Comparison of ENCODE assay signal across 8 cellular contexts in the genomic region with DNA sequence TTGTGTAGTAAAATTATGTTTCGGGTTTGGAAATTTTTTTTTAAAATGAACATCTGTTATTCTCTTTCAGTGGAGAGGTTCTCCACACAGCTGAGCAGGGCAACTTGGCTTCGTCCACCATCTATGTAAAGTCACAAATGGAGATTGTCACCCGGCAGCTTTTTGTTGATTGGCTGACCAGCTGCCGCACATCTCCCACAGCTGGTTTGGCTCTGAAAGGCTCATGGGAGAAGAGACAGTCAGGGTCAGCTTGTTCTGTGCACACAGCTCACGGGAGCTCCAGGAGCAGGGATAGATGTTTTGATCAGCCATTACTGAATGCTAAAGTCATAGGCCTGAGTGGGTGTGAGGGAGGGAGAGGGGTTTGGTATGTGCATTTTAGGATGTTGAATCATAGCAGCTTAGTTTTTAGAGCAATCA. TPM values are rescaled to one million over a fixed set of nuclear protein-coding genes. Genes with fewer than 3 reads are reported as not detected.
DNase-seq lines count a peak whose midpoint lies in the region; ATAC-seq and TF ChIP-seq lines count a peak whose summit lies in the region.
"Had no signal": no experiment of that assay in that cellular context is flagged by ENCODE, and none has a peak within 500 bp of the region (broad histone marks: within the 10 kb centered on the region; RNA-seq: fewer than 3 reads in every experiment).

No MANE protein-coding gene starts in this region.

- no peaks in the 10 kb centered on the region for H3K27me3 ChIP-seq in MG63
- H3K27me3 ChIP-seq in lower lobe of right lung (ENCODE audit: low read depth) = no peaks in the 10 kb centered on the region
- no peaks in the 10 kb centered on the region for H3K27me3 ChIP-seq in uterus

- peaks cover 4% of the 10 kb centered on the region; the same call in 1 of the 2 replicates for H3K36me3 ChIP-seq in MG63
- H3K36me3 ChIP-seq in lower lobe of right lung = no peaks in the 10 kb centered on the region
- no peaks in the 10 kb centered on the region for H3K36me3 ChIP-seq in uterus

- DNase-seq in MG63 = peak; percentile 88
- DNase-seq in coronary artery (ENCODE audit: low spot score) = no peak
- peak; percentile 46 for DNase-seq in lower lobe of right lung
- peak; percentile 44 to 52 for DNase-seq in uterus
- DNase-seq: caudate nucleus had no signal

- H3K27ac ChIP-seq in coronary artery (peak overlapping the region; percentile 27 to 70), lower lobe of right lung (no peak overlapping the region), uterus (peak overlapping the region; percentile 62 to 72)

- H3K4me1 ChIP-seq in lower lobe of right lung (peaks cover 6% of the 10 kb centered on the region), uterus (peaks cover 0 to 10% of the 10 kb centered on the region in 2 donors)

- intact Hi-C loops in lower lobe of right lung (cut with DNase I) (no loop called here), uterus (cut with DNase I; ENCODE audit: low total_unique reads) (no loop called here)

- H3K9me3 ChIP-seq in MG63 (peaks cover 8% of the 10 kb centered on the region), lower lobe of right lung (no peaks in the 10 kb centered on the region), uterus (no peaks in the 10 kb centered on the region)

- no peak for TF ChIP-seq POLR2A in uterus (IDR thresholded peaks at IDR 0.05)

- TF ChIP-seq CTCF in coronary artery (IDR thresholded peaks at IDR 0.05) (no peak), lower lobe of right lung (IDR thresholded peaks at IDR 0.05) (no peak), uterus (IDR thresholded peaks at IDR 0.05) (no peak)

- peak; percentile 79 to 83 for ATAC-seq in lower lobe of right lung
- ATAC-seq in GM18520 (IDR thresholded peaks at IDR 0.05; ENCODE audit: unreplicated experiment) = no peak
- ATAC-seq in GM21825 (IDR thresholded peaks at IDR 0.05; ENCODE audit: unreplicated experiment) = no peak
- ATAC-seq in HG03342 (IDR thresholded peaks at IDR 0.05; ENCODE audit: unreplicated experiment) = no peak

- H3K4me3 ChIP-seq in MG63 (no peak overlapping the region), coronary artery (no peak overlapping the region), lower lobe of right lung (no peak overlapping the region), uterus (no peak overlapping the region)

RNA-seq across cellular contexts. Expression of a gene that starts 12.9 kb away (rescaled TPM):
- 240 and 268 TPM in 2 replicates for total RNA-seq in MG63 (2014; rRNA removed; shearing (Covaris generic); ENCODE audit: low replicate concordance)
- 148 TPM for total RNA-seq in lower lobe of right lung
- 100 to 1,000 TPM in 2 of 4 donors, 10 to 100 TPM in 2; 29.7 to 207 (median 120) TPM for total RNA-seq in uterus

Comparison
In these comparisons a context has a peak if more than half of its experiments do, and no peak if none do; other contexts are left out.
1. ATAC-seq: peak in lower lobe of right lung (2 of 2); none in GM18520 (single experiment), GM21825 (single experiment) and HG03342 (single experiment).